1 cellular context compared by ENCODE assay signal in genomic region chr2:237603049-237603717, GRCh38.
TF ChIP-seq lines count a peak whose summit lies in the region.

No MANE protein-coding gene starts in this region.

TF ChIP-seq in HepG2, 621 proteins besides CTCF, POLR2A, EP300 and RAD21 (continues in another document):
- TF ChIP-seq TEAD2 (CRISPR knock-in tag; IDR thresholded peaks at IDR 0.05) (no peak), MEIS1 (CRISPR knock-in tag; IDR thresholded peaks at IDR 0.05; ENCODE audit: borderline replicate concordance) (peak; percentile 49; the same call in 1 of the 2 replicates), ZBTB39 (CRISPR knock-in tag; IDR thresholded peaks at IDR 0.05) (no peak), ZNF766 (CRISPR knock-in tag; IDR thresholded peaks at IDR 0.05; ENCODE audit: borderline replicate concordance) (no peak), RNF2 (conservative IDR thresholded peaks at IDR 0.05; ENCODE audit: low read depth) (0 out of 2 replicates have a peak, but pooled peaks have one; percentile 27), ZNF768 (CRISPR knock-in tag; IDR thresholded peaks at IDR 0.05) (peak; percentile 46; the same call in 1 of the 2 replicates), ZNF33A (CRISPR knock-in tag; IDR thresholded peaks at IDR 0.05; ENCODE audit: borderline replicate concordance) (no peak), ZNF562 (CRISPR knock-in tag; IDR thresholded peaks at IDR 0.05; ENCODE audit: borderline replicate concordance) (no peak), ZFAT (CRISPR knock-in tag; conservative IDR thresholded peaks at IDR 0.05) (no peak), MLLT10 (CRISPR knock-in tag; IDR thresholded peaks at IDR 0.05) (no peak), ZHX1 (CRISPR knock-in tag; IDR thresholded peaks at IDR 0.05; ENCODE audit: low read depth) (no peak), GZF1 (CRISPR knock-in tag; IDR thresholded peaks at IDR 0.05) (no peak), ESRRA (CRISPR knock-in tag; IDR thresholded peaks at IDR 0.05; ENCODE audit: low read depth) (no peak; the same call in 1 of the 2 replicates), ZSCAN20 (CRISPR knock-in tag; IDR thresholded peaks at IDR 0.05; ENCODE audit: borderline replicate concordance) (no peak), MBNL3 (CRISPR knock-in tag; conservative IDR thresholded peaks at IDR 0.05) (no peak), CBX2 (IDR thresholded peaks at IDR 0.05; ENCODE audit: low read depth, low read length) (no peak), CBX2 (CRISPR knock-in tag; IDR thresholded peaks at IDR 0.05; ENCODE audit: low read depth) (no peak), HIC2 (CRISPR knock-in tag; IDR thresholded peaks at IDR 0.05; ENCODE audit: low read depth) (no peak), RFXANK (CRISPR knock-in tag; IDR thresholded peaks at IDR 0.05) (no peak), ZNF761 (CRISPR knock-in tag; conservative IDR thresholded peaks at IDR 0.05) (no peak), NFYC (CRISPR knock-in tag; IDR thresholded peaks at IDR 0.05) (no peak), STAT6 (CRISPR knock-in tag; IDR thresholded peaks at IDR 0.05; ENCODE audit: borderline replicate concordance) (no peak), ATF3 (CRISPR knock-in tag; IDR thresholded peaks at IDR 0.05) (no peak), SOX13 (IDR thresholded peaks at IDR 0.05) (no peak), SOX13 (CRISPR knock-in tag; conservative IDR thresholded peaks at IDR 0.05 in 1 of 2, IDR thresholded peaks at IDR 0.05 in 1 of 2) (no peak), HINFP (CRISPR knock-in tag; IDR thresholded peaks at IDR 0.05; ENCODE audit: low read depth) (no peak), HCFC1 (IDR thresholded peaks at IDR 0.05; ENCODE audit: low read depth, low read length) (no peak), FOXA3 (CRISPR knock-in tag; IDR thresholded peaks at IDR 0.05) (0 out of 2 replicates have a peak, but pooled peaks have one; percentile 10), ZNF263 (CRISPR knock-in tag; IDR thresholded peaks at IDR 0.05) (no peak), ZNF607 (CRISPR knock-in tag; IDR thresholded peaks at IDR 0.05; ENCODE audit: borderline replicate concordance) (0 out of 2 replicates have a peak, but pooled peaks have one; percentile 44), THAP11 (CRISPR knock-in tag; IDR thresholded peaks at IDR 0.05) (no peak), MTA3 (CRISPR knock-in tag; IDR thresholded peaks at IDR 0.05) (no peak)
- TF ChIP-seq, protein P1, sequence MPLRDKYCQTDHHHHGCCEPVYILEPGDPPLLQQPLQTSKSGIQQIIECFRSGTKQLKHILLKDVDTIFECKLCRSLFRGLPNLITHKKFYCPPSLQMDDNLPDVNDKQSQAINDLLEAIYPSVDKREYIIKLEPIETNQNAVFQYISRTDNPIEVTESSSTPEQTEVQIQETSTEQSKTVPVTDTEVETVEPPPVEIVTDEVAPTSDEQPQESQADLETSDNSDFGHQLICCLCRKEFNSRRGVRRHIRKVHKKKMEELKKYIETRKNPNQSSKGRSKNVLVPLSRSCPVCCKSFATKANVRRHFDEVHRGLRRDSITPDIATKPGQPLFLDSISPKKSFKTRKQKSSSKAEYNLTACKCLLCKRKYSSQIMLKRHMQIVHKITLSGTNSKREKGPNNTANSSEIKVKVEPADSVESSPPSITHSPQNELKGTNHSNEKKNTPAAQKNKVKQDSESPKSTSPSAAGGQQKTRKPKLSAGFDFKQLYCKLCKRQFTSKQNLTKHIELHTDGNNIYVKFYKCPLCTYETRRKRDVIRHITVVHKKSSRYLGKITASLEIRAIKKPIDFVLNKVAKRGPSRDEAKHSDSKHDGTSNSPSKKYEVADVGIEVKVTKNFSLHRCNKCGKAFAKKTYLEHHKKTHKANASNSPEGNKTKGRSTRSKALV (CRISPR knock-in tag; IDR thresholded peaks at IDR 0.05) = no peak
- TF ChIP-seq, protein P2, sequence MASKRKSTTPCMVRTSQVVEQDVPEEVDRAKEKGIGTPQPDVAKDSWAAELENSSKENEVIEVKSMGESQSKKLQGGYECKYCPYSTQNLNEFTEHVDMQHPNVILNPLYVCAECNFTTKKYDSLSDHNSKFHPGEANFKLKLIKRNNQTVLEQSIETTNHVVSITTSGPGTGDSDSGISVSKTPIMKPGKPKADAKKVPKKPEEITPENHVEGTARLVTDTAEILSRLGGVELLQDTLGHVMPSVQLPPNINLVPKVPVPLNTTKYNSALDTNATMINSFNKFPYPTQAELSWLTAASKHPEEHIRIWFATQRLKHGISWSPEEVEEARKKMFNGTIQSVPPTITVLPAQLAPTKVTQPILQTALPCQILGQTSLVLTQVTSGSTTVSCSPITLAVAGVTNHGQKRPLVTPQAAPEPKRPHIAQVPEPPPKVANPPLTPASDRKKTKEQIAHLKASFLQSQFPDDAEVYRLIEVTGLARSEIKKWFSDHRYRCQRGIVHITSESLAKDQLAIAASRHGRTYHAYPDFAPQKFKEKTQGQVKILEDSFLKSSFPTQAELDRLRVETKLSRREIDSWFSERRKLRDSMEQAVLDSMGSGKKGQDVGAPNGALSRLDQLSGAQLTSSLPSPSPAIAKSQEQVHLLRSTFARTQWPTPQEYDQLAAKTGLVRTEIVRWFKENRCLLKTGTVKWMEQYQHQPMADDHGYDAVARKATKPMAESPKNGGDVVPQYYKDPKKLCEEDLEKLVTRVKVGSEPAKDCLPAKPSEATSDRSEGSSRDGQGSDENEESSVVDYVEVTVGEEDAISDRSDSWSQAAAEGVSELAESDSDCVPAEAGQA (IDR thresholded peaks at IDR 0.05; ENCODE audit: low read depth) = 0 out of 2 replicates have a peak, but pooled peaks have one; percentile 10
- TF ChIP-seq, protein P2 (CRISPR knock-in tag; IDR thresholded peaks at IDR 0.05; ENCODE audit: borderline replicate concordance) = no peak
- TF ChIP-seq, protein P3, sequence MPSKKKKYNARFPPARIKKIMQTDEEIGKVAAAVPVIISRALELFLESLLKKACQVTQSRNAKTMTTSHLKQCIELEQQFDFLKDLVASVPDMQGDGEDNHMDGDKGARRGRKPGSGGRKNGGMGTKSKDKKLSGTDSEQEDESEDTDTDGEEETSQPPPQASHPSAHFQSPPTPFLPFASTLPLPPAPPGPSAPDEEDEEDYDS (CRISPR knock-in tag; IDR thresholded peaks at IDR 0.05) = no peak; the same call in 1 of the 2 replicates
